3 cellular contexts compared by ENCODE assay signal in the genomic region with DNA sequence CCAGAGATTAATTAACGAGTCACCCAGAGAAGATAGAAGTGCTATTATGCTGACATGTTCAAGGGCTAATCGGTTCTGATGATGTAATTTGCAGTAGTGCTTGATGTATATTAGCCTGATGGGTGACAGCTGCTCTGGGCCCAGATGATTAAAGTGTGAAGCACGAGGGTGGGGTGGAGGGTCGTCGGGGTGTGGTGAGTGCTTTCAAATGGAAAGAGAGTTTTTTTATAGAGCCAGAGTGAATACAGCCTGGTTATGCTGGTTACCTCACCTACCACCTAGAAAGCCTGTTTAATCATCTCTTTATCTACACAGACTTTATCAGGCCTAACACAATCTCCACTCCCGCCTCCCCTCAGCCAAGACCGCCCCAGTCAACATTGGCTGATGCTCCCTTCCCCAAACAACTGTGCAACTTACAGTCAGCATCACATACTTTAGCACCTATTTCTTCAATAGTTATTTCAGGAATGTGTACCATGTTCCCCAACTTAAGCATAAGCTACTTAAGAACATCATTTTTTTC.
TF ChIP-seq lines count a peak whose summit lies in the region.

No MANE protein-coding gene starts in this region.

TF ChIP-seq in SK-N-SH, 30 proteins besides CTCF, POLR2A, EP300 and RAD21 (continued from another document):
- TF ChIP-seq, protein P1, sequence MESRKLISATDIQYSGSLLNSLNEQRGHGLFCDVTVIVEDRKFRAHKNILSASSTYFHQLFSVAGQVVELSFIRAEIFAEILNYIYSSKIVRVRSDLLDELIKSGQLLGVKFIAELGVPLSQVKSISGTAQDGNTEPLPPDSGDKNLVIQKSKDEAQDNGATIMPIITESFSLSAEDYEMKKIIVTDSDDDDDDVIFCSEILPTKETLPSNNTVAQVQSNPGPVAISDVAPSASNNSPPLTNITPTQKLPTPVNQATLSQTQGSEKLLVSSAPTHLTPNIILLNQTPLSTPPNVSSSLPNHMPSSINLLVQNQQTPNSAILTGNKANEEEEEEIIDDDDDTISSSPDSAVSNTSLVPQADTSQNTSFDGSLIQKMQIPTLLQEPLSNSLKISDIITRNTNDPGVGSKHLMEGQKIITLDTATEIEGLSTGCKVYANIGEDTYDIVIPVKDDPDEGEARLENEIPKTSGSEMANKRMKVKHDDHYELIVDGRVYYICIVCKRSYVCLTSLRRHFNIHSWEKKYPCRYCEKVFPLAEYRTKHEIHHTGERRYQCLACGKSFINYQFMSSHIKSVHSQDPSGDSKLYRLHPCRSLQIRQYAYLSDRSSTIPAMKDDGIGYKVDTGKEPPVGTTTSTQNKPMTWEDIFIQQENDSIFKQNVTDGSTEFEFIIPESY (IDR thresholded peaks at IDR 0.05; ENCODE audit: borderline replicate concordance, low read depth): no peak
TF ChIP-seq in SK-N-SH: peak in this region for 1.

TF ChIP-seq in SK-N-SH treated with all-trans-retinoic acid at 6 μM for 48 hours, 23 proteins besides CTCF, POLR2A, EP300 and RAD21 (continued from another document):
- no peak for TF ChIP-seq POU6F1 (CRISPR knock-in tag; IDR thresholded peaks at IDR 0.05; ENCODE audit: borderline replicate concordance, low read depth)
- TF ChIP-seq CSRNP3 (CRISPR knock-in tag; IDR thresholded peaks at IDR 0.05): no peak
- TF ChIP-seq ZNF565 (CRISPR knock-in tag; conservative IDR thresholded peaks at IDR 0.05; ENCODE audit: low read depth): no peak
- no peak for TF ChIP-seq SNAI2 (CRISPR knock-in tag; IDR thresholded peaks at IDR 0.05)
- TF ChIP-seq ZFP3 (CRISPR knock-in tag; IDR thresholded peaks at IDR 0.05): no peak

TF ChIP-seq in WTC11, 78 proteins besides CTCF, POLR2A, EP300 and RAD21 (continued from another document):
- TF ChIP-seq MXD4 (CRISPR knock-in tag; IDR thresholded peaks at IDR 0.05; ENCODE audit: borderline replicate concordance): no peak
- TF ChIP-seq SMAD4 (CRISPR knock-in tag; IDR thresholded peaks at IDR 0.05): no peak
- TF ChIP-seq, protein P2, sequence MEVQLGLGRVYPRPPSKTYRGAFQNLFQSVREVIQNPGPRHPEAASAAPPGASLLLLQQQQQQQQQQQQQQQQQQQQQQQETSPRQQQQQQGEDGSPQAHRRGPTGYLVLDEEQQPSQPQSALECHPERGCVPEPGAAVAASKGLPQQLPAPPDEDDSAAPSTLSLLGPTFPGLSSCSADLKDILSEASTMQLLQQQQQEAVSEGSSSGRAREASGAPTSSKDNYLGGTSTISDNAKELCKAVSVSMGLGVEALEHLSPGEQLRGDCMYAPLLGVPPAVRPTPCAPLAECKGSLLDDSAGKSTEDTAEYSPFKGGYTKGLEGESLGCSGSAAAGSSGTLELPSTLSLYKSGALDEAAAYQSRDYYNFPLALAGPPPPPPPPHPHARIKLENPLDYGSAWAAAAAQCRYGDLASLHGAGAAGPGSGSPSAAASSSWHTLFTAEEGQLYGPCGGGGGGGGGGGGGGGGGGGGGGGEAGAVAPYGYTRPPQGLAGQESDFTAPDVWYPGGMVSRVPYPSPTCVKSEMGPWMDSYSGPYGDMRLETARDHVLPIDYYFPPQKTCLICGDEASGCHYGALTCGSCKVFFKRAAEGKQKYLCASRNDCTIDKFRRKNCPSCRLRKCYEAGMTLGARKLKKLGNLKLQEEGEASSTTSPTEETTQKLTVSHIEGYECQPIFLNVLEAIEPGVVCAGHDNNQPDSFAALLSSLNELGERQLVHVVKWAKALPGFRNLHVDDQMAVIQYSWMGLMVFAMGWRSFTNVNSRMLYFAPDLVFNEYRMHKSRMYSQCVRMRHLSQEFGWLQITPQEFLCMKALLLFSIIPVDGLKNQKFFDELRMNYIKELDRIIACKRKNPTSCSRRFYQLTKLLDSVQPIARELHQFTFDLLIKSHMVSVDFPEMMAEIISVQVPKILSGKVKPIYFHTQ (CRISPR knock-in tag; IDR thresholded peaks at IDR 0.05): no peak
- TF ChIP-seq, protein P3, sequence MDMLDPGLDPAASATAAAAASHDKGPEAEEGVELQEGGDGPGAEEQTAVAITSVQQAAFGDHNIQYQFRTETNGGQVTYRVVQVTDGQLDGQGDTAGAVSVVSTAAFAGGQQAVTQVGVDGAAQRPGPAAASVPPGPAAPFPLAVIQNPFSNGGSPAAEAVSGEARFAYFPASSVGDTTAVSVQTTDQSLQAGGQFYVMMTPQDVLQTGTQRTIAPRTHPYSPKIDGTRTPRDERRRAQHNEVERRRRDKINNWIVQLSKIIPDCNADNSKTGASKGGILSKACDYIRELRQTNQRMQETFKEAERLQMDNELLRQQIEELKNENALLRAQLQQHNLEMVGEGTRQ (CRISPR knock-in tag; IDR thresholded peaks at IDR 0.05): no peak
- no peak for TF ChIP-seq ZNF396 (CRISPR knock-in tag; IDR thresholded peaks at IDR 0.05; ENCODE audit: borderline replicate concordance)
- no peak for TF ChIP-seq ESRRA (CRISPR knock-in tag; IDR thresholded peaks at IDR 0.05; ENCODE audit: borderline replicate concordance)
- TF ChIP-seq GRHL2 (CRISPR knock-in tag; IDR thresholded peaks at IDR 0.05; ENCODE audit: insufficient replicate concordance, severe bottlenecking): no peak
- TF ChIP-seq JUN (CRISPR knock-in tag; IDR thresholded peaks at IDR 0.05): no peak
- TF ChIP-seq AFF4 (CRISPR knock-in tag; IDR thresholded peaks at IDR 0.05; ENCODE audit: borderline replicate concordance): no peak
